ENCODE assay signal across 4 cellular contexts in the genomic region with DNA sequence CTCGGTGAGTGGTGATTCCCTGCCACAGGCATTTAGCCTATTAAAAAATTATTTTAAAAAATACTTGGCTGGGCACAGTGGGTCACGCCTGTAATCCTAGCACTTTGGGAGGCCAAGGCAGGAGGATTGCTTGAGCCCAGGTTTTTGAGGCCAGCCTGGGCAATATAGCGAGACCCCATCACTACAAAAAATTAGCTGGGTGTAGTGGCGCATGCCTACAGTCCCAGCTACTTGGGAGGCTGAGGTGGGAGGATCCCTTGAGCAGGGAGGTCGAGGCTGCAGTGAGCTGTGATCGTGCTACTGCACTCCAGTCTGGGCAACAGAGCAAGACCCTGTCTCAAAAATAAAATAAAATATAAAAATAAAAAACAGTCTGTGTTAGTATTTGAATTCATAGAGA. TPM values are rescaled to one million over a fixed set of nuclear protein-coding genes. Genes with fewer than 3 reads are reported as not detected.
"Had no signal": no experiment of that assay in that cellular context is flagged by ENCODE, and none has a peak within 500 bp of the region (broad histone marks: within the 10 kb centered on the region; RNA-seq: fewer than 3 reads in every experiment).

No MANE protein-coding gene starts in this region.

RNA-seq across cellular contexts. Expression of gene FBLN1, which starts 33.2 kb away (rescaled TPM):
- total RNA-seq: activated B cell treated with CpG ODN at 0.5 μM for 24 hours; activated CD4-positive, alpha-beta memory T cell treated with anti-CD3 and anti-CD28 coated beads for 36 hours; activated naive CD4-positive, alpha-beta T cell treated with anti-CD3 and anti-CD28 coated beads for 36 hours; activated T-helper 1 cell treated with anti-CD3 and anti-CD28 coated beads, Interleukin-12 subunit alpha, Interleukin-12 subunit beta, Interleukin-2, Interleukin-4 antibody, amounts not matched to agents 30 ng/mL and 10 ng/mL and 1 ng/mL, durations not matched to agents 14 hours and 24 hours and 36 hours had no signal
